In genomic region chr5:158569534-158569933, GRCh38 we compare ENCODE assay signal across 1 cellular context.
TF ChIP-seq lines count a peak whose summit lies in the region.

No MANE protein-coding gene starts in this region.

TF ChIP-seq in GM23338, 12 proteins besides CTCF, POLR2A, EP300 and RAD21 (continued from another document):
- TF ChIP-seq ZNF462 (CRISPR knock-in tag; IDR thresholded peaks at IDR 0.05), result peak; percentile 82; the same call in 1 of the 2 replicates
